ENCODE assay signal across 11 cellular contexts in the genomic region with DNA sequence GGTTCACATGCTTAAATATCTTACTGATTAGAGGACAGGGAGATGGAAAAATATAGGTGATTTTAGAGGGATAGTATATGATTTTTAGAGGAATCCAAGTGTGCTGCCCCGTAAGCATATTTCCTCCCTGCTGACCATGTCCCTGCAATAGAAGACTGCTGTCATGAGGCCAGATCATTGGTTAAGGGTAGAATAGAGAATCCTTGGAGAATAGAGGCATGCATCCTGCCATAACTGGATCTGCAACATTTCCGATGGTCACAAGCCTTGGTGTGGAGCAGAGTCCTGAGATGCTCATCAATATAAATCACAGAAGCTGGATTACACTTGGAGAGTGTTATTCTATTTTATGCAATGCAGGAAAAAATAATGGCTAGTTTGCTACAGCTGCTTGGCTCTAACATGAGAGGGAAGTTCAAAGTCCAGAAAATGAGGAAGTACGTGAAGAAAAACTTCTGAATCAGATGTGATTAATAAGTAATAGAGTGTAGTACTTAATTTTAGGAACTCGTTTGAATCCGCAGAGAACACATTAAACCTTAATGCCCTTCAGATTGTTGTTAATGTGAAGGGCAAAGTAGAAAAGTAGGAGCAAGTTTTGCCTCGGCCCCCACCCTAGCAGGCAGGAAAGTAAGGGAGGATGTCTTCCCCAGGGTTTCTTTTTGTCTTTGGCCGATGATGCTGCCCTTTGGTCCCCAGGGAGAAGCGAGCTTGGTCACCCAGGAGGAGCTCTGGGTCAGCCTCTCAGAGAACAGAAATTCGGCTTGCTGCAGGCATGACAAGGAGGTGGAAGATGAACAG.
DNase-seq lines count a peak whose midpoint lies in the region; ATAC-seq and TF ChIP-seq lines count a peak whose summit lies in the region.
"Had no signal": no experiment of that assay in that cellular context is flagged by ENCODE, and none has a peak within 500 bp of the region (broad histone marks: within the 10 kb centered on the region; RNA-seq: fewer than 3 reads in every experiment).

No MANE protein-coding gene starts in this region.

- H3K4me1 ChIP-seq in MM.1S (ENCODE audit: low read length), result no peaks in the 10 kb centered on the region; the same call in 1 of the 2 replicates

- no peak for DNase-seq in caudate nucleus (lab: John Stamatoyannopoulos, UW)
- DNase-seq in NCI-H2029 (lab: John Stamatoyannopoulos, UW), result no peak
- DNase-seq in stimulated activated naive B cell treated with anti-CD40 and anti-IgM and Interleukin-4, amounts not matched to agents 10 μg/mL and 1 μg/mL and 100 μg/mL, for 72 hours, result no peak
- DNase-seq in MM.1S, result no peak
- DNase-seq in germinal center (ENCODE audit: low spot score), result no peak
- DNase-seq: activated T-cell treated with anti-CD3 and anti-CD28 coated beads, Interleukin-2, amount 50 U/mL, for 1 hour; stimulated activated CD4-positive, alpha-beta T cell treated with anti-CD3 and anti-CD28 coated beads, Interleukin-4, amount 100 ng/mL, for 1 hour had no signal

- H2AFZ ChIP-seq in MM.1S (ENCODE audit: low read length), result no peak overlapping the region

- peaks cover 4 to 6% of the 10 kb centered on the region in 2 donors for H3K27me3 Mint-ChIP-seq in stimulated activated naive B cell treated with anti-CD40 and anti-IgM and Interleukin-4, amounts not matched to agents 10 μg/mL and 1 μg/mL and 100 μg/mL, for 72 hours

- H3K36me3 Mint-ChIP-seq in stimulated activated naive B cell treated with anti-CD40 and anti-IgM and Interleukin-4, amounts not matched to agents 10 μg/mL and 1 μg/mL and 100 μg/mL, for 72 hours, result no peaks in the 10 kb centered on the region

- H3K4me3 ChIP-seq in MM.1S (ENCODE audit: low read length), result no peak overlapping the region

- H3K4me2 ChIP-seq in MM.1S (ENCODE audit: low read depth, low read length), result no peak overlapping the region

- H3K9ac ChIP-seq in MM.1S (ENCODE audit: low read length), result no peak overlapping the region

- H3K27ac ChIP-seq in 22Rv1, result peak overlapping the region; percentile 40
- peak overlapping the region; percentile 52 for H3K27ac ChIP-seq in caudate nucleus (ENCODE audit: low read depth, low read length)
- no peak overlapping the region for H3K27ac ChIP-seq in MM.1S (ENCODE audit: low read length)
- H3K27ac ChIP-seq: neutrophil had no signal

- peaks cover 2 to 3% of the 10 kb centered on the region in 2 donors for H3K9me3 Mint-ChIP-seq in stimulated activated naive B cell treated with anti-CD40 and anti-IgM and Interleukin-4, amounts not matched to agents 10 μg/mL and 1 μg/mL and 100 μg/mL, for 72 hours

- H3K9me2 ChIP-seq in MM.1S (replicated peaks; ENCODE audit: insufficient read depth, low read length), result no peaks in the 10 kb centered on the region

- H4K20me1 ChIP-seq in MM.1S (ENCODE audit: insufficient read depth, low read length), result no peaks in the 10 kb centered on the region

- H3K27ac Mint-ChIP-seq in stimulated activated naive B cell treated with anti-CD40 and anti-IgM and Interleukin-4, amounts not matched to agents 10 μg/mL and 1 μg/mL and 100 μg/mL, for 72 hours, result no peak overlapping the region

- H3K9me3 ChIP-seq in MM.1S (replicated peaks; ENCODE audit: insufficient read depth, low read length), result no peaks in the 10 kb centered on the region
- H3K9me3 ChIP-seq: neutrophil had no signal

- H3K79me2 ChIP-seq in MM.1S (ENCODE audit: low read length), result no peaks in the 10 kb centered on the region

- ATAC-seq in GM19372 (IDR thresholded peaks at IDR 0.05; ENCODE audit: low read depth, unreplicated experiment), result peak; percentile 37
- peak; percentile 61 for ATAC-seq in HG03175 (IDR thresholded peaks at IDR 0.05; ENCODE audit: unreplicated experiment)
- ATAC-seq in stimulated activated naive B cell treated with anti-CD40 and anti-IgM and Interleukin-4, amounts not matched to agents 10 μg/mL and 1 μg/mL and 100 μg/mL, for 72 hours (replicated peaks), result no peak

- H3K27me3 ChIP-seq in MM.1S (replicated peaks; ENCODE audit: insufficient read depth, low read length), result no peaks in the 10 kb centered on the region
- H3K27me3 ChIP-seq: neutrophil had no signal

- H3K4me3 Mint-ChIP-seq in stimulated activated naive B cell treated with anti-CD40 and anti-IgM and Interleukin-4, amounts not matched to agents 10 μg/mL and 1 μg/mL and 100 μg/mL, for 72 hours, result no peak overlapping the region

- H3K4me1 Mint-ChIP-seq in stimulated activated naive B cell treated with anti-CD40 and anti-IgM and Interleukin-4, amounts not matched to agents 10 μg/mL and 1 μg/mL and 100 μg/mL, for 72 hours, result peaks cover 0 to 5% of the 10 kb centered on the region in 2 donors

- no peaks in the 10 kb centered on the region for H3K36me3 ChIP-seq in MM.1S (replicated peaks; ENCODE audit: insufficient read depth, low read length)
- H3K36me3 ChIP-seq: neutrophil had no signal

- no peak for TF ChIP-seq CTCF in 22Rv1 (IDR thresholded peaks at IDR 0.05)
- no peak for TF ChIP-seq CTCF in MM.1S (IDR thresholded peaks at IDR 0.05; ENCODE audit: low read length)

- H3F3A ChIP-seq in MM.1S (ENCODE audit: insufficient read depth, low read length), result no peaks in the 10 kb centered on the region

Comparison
In these comparisons a context has a peak if more than half of its experiments do, and no peak if none do; other contexts are left out.
1. ATAC-seq: peak in GM19372 (single experiment) and HG03175 (single experiment); none in stimulated activated naive B cell treated with anti-CD40 and anti-IgM and Interleukin-4, amounts not matched to agents 10 μg/mL and 1 μg/mL and 100 μg/mL, for 72 hours (0 of 2).